Comparison of ENCODE assay signal across 9 cellular contexts in genomic region chr13:24680258-24680920, GRCh38. TPM values are rescaled to one million over a fixed set of nuclear protein-coding genes. Genes with fewer than 3 reads are reported as not detected.
A peak's percentile ranks its signal among the peaks of the same experiment; 100 is the strongest.
DNase-seq lines count a peak whose midpoint lies in the region; ATAC-seq and TF ChIP-seq lines count a peak whose summit lies in the region.
"Had no signal": no experiment of that assay in that cellular context is flagged by ENCODE, and none has a peak within 500 bp of the region (broad histone marks: within the 10 kb centered on the region; RNA-seq: fewer than 3 reads in every experiment).

TSS of gene ATP12A (plus strand) at chr13:24680408. CDS start at chr13:24680744, 336 bp downstream.

- H3K4me3 ChIP-seq in AG09309 (ENCODE audit: control insufficient read depth, low read depth, low read length): peak within 1 kb of the TSS; percentile 22
- peak within 1 kb of the TSS; percentile 52 for H3K4me3 ChIP-seq in LNCaP clone FGC (ENCODE audit: low read depth, low read length)

- H3K4me3 Mint-ChIP-seq in immature natural killer cell: peak within 1 kb of the TSS; percentile 19 to 57 (median 47)
- peak within 1 kb of the TSS; percentile 53 for H3K4me3 Mint-ChIP-seq in stimulated activated effector memory CD8-positive, alpha-beta T cell treated with anti-CD3 and anti-CD28 coated beads, Interleukin-12 subunit alpha, Interleukin-12 subunit beta, amount 100 ng/mL, for 72 hours

- H3K36me3 Mint-ChIP-seq in immature natural killer cell: no peaks in the 10 kb centered on the region
- peaks cover 7% of the 10 kb centered on the region for H3K36me3 Mint-ChIP-seq in stimulated activated effector memory CD8-positive, alpha-beta T cell treated with anti-CD3 and anti-CD28 coated beads, Interleukin-12 subunit alpha, Interleukin-12 subunit beta, amount 100 ng/mL, for 72 hours
- H3K36me3 Mint-ChIP-seq: activated naive CD4-positive, alpha-beta T cell treated with anti-CD3 and anti-CD28 coated beads, Interleukin-2, amount 50 U/mL, for 72 hours had no signal

- TF ChIP-seq CTCF in AG09309 (IDR thresholded peaks at IDR 0.05; ENCODE audit: control insufficient read depth, insufficient read depth, low read depth, low read length, missing control alignments) (no peak), LNCaP clone FGC (IDR thresholded peaks at IDR 0.05; ENCODE audit: control insufficient read depth, extremely low read depth, insufficient read depth) (no peak)

- no peaks in the 10 kb centered on the region for H3K9me3 Mint-ChIP-seq in immature natural killer cell
- H3K9me3 Mint-ChIP-seq in stimulated activated effector memory CD8-positive, alpha-beta T cell treated with anti-CD3 and anti-CD28 coated beads, Interleukin-12 subunit alpha, Interleukin-12 subunit beta, amount 100 ng/mL, for 72 hours: no peaks in the 10 kb centered on the region
- H3K9me3 Mint-ChIP-seq: activated naive CD4-positive, alpha-beta T cell treated with anti-CD3 and anti-CD28 coated beads, Interleukin-2, amount 50 U/mL, for 72 hours had no signal

- intact Hi-C loops in posterior vena cava (cut with DNase I): no loop called here

- ATAC-seq in stimulated activated effector memory CD8-positive, alpha-beta T cell treated with anti-CD3 and anti-CD28 coated beads, Interleukin-12 subunit alpha, Interleukin-12 subunit beta, amount 100 ng/mL, for 72 hours: peak; percentile 70
- no peak for ATAC-seq in HG03025 (IDR thresholded peaks at IDR 0.05; ENCODE audit: low FRiP score, unreplicated experiment)
- no peak for ATAC-seq in GM21360 (IDR thresholded peaks at IDR 0.05; ENCODE audit: unreplicated experiment)

- H3K27ac Mint-ChIP-seq in immature natural killer cell: no peak within 1 kb of the TSS
- no peak within 1 kb of the TSS for H3K27ac Mint-ChIP-seq in stimulated activated effector memory CD8-positive, alpha-beta T cell treated with anti-CD3 and anti-CD28 coated beads, Interleukin-12 subunit alpha, Interleukin-12 subunit beta, amount 100 ng/mL, for 72 hours
- H3K27ac Mint-ChIP-seq: activated naive CD4-positive, alpha-beta T cell treated with anti-CD3 and anti-CD28 coated beads, Interleukin-2, amount 50 U/mL, for 72 hours had no signal

- no peak for DNase-seq in AG09309 (ENCODE audit: low read depth)
- DNase-seq in LNCaP clone FGC (ENCODE audit: low read depth): no peak
- DNase-seq in activated gamma-delta T cell treated with Interleukin-2 at 50 U/mL for 16 hours: peak; percentile 31
- DNase-seq in immature natural killer cell: peak; percentile 17 to 31 (median 24)
- peak; percentile 45 to 63 for DNase-seq in stimulated activated effector memory CD8-positive, alpha-beta T cell treated with anti-CD3 and anti-CD28 coated beads, Interleukin-12 subunit alpha, Interleukin-12 subunit beta, amount 100 ng/mL, for 72 hours (ENCODE audit: low spot score in 2 of 2)
- no peak for DNase-seq in posterior vena cava (ENCODE audit: low spot score)

- H3K27me3 Mint-ChIP-seq in immature natural killer cell (ENCODE audit: low read depth in 3 of 3): peaks cover 16 to 26% (median 18%) of the 10 kb centered on the region in 3 donors

- H3K4me1 Mint-ChIP-seq in immature natural killer cell: peaks cover 30 to 32% of the 10 kb centered on the region in 2 donors
- H3K4me1 Mint-ChIP-seq in stimulated activated effector memory CD8-positive, alpha-beta T cell treated with anti-CD3 and anti-CD28 coated beads, Interleukin-12 subunit alpha, Interleukin-12 subunit beta, amount 100 ng/mL, for 72 hours: peaks cover 37% of the 10 kb centered on the region

RNA-seq across cellular contexts. Expression of gene ATP12A, which starts in this region (rescaled TPM):
- polyA plus RNA-seq in immature natural killer cell: not detected
- total RNA-seq in posterior vena cava: not detected

Comparison
In these comparisons a context has a peak if more than half of its experiments do, and no peak if none do; other contexts are left out.
1. Peak in DNase-seq in immature natural killer cell; RNA of the gene not detected or under 1 TPM.
2. DNase-seq: peak in activated gamma-delta T cell treated with Interleukin-2 at 50 U/mL for 16 hours (single experiment) and stimulated activated effector memory CD8-positive, alpha-beta T cell treated with anti-CD3 and anti-CD28 coated beads, Interleukin-12 subunit alpha, Interleukin-12 subunit beta, amount 100 ng/mL, for 72 hours (2 of 2); none in AG09309 (single experiment), LNCaP clone FGC (single experiment) and posterior vena cava (single experiment).